In genomic region chr6:136795996-136796395, GRCh38 we compare ENCODE assay signal across 2 cellular contexts.
TF ChIP-seq lines count a peak whose summit lies in the region.

No MANE protein-coding gene starts in this region.

TF ChIP-seq in IMR-90, 13 proteins besides CTCF, POLR2A, EP300 and RAD21:
- TF ChIP-seq CEBPB (IDR thresholded peaks at IDR 0.05; ENCODE audit: low read depth, low read length): no peak
- TF ChIP-seq RFX5 (IDR thresholded peaks at IDR 0.05; ENCODE audit: low read depth, low read length): no peak

TF ChIP-seq in K562, 482 proteins besides CTCF, POLR2A, EP300 and RAD21:
- TF ChIP-seq ZNF282 (CRISPR knock-in tag; IDR thresholded peaks at IDR 0.05): no peak
- no peak for TF ChIP-seq POLR2AphosphoS2 (IDR thresholded peaks at IDR 0.05; ENCODE audit: low read length)
- no peak for TF ChIP-seq ZNF184 (CRISPR knock-in tag; IDR thresholded peaks at IDR 0.05)
- no peak for TF ChIP-seq ZNF830 (CRISPR knock-in tag; IDR thresholded peaks at IDR 0.05)
- no peak for TF ChIP-seq ARID2 (IDR thresholded peaks at IDR 0.05)
- no peak for TF ChIP-seq HNRNPH1 (optimal IDR thresholded peaks at IDR 0.05; ENCODE audit: low read depth, low read length)
- TF ChIP-seq HMGN3 (IDR thresholded peaks at IDR 0.05; ENCODE audit: borderline replicate concordance, extremely low read depth, insufficient read length, low read depth, low read length): no peak
- TF ChIP-seq MCM3 (IDR thresholded peaks at IDR 0.05): no peak
- TF ChIP-seq ETV1 (tag; conservative IDR thresholded peaks at IDR 0.05; ENCODE audit: low read depth): no peak
- TF ChIP-seq KLF13 (tag; IDR thresholded peaks at IDR 0.05; ENCODE audit: borderline replicate concordance, low read depth): no peak
- TF ChIP-seq ZNF239 (CRISPR knock-in tag; IDR thresholded peaks at IDR 0.05): no peak
- TF ChIP-seq DIDO1 (tag; IDR thresholded peaks at IDR 0.05; ENCODE audit: low read depth): no peak
- no peak for TF ChIP-seq HLTF (IDR thresholded peaks at IDR 0.05)
- no peak for TF ChIP-seq ZNF696 (CRISPR knock-in tag; conservative IDR thresholded peaks at IDR 0.05)
- no peak for TF ChIP-seq ZC3H11A (IDR thresholded peaks at IDR 0.05; ENCODE audit: low read depth, low read length)
- TF ChIP-seq KAT8 (IDR thresholded peaks at IDR 0.05; ENCODE audit: low read depth): no peak
- no peak for TF ChIP-seq IFI16 (CRISPR knock-in tag; IDR thresholded peaks at IDR 0.05)
- no peak for TF ChIP-seq ZNF584 (CRISPR knock-in tag; IDR thresholded peaks at IDR 0.05; ENCODE audit: low read depth)
- no peak for TF ChIP-seq FOXK2 (conservative IDR thresholded peaks at IDR 0.05 in 1 of 2, IDR thresholded peaks at IDR 0.05 in 1 of 2; ENCODE audit: low read depth in 2 of 2)
